Comparison of ENCODE assay signal across 8 cellular contexts in genomic region chr5:59799668-59800374, GRCh38.
DNase-seq lines count a peak whose midpoint lies in the region; ATAC-seq and TF ChIP-seq lines count a peak whose summit lies in the region.

No MANE protein-coding gene starts in this region.

- intact Hi-C loops in activated T-helper 2 cell treated with anti-CD3 and anti-CD28 coated beads, Interferon-gamma antibody, Interleukin-2, Interleukin-4, amounts not matched to agents 10 μg/mL and 5 μg/mL and 100 μg/mL, durations not matched to agents 14 hours and 24 hours and 36 hours (cut with micrococcal nuclease): loop anchor here (1.0 to 10.0 kb wide), 9 partner anchors 10 to 915 kb away; no protein-coding TSS in a partner anchor

- H3K9ac ChIP-seq in KMS-11 (no peak overlapping the region; the same call in 1 of the 2 replicates), SK-N-MC (ENCODE audit: insufficient read length) (peak overlapping the region; percentile 50), mucosa of rectum (ENCODE audit: low read depth in 1 of 2, low read length in 2 of 2) (no peak overlapping the region)

- H3K4me3 ChIP-seq in KMS-11 (IDR thresholded peaks at IDR 0.05; ENCODE audit: insufficient read depth, low read depth, low read length) (no peak overlapping the region), SK-N-MC (peak overlapping the region; percentile 73), epithelial cell of esophagus (ENCODE audit: low read length) (peak overlapping the region; percentile 32), mucosa of rectum (ENCODE audit: low read length in 2 of 2) (peak overlapping the region; percentile 26 to 58)

- H3K27me3 Mint-ChIP-seq in activated T-helper 2 cell treated with anti-CD3 and anti-CD28 coated beads, Interferon-gamma antibody, Interleukin-2, Interleukin-4, amounts not matched to agents 10 μg/mL and 5 μg/mL and 100 μg/mL, durations not matched to agents 14 hours and 24 hours and 36 hours (ENCODE audit: low read depth): peaks cover 10% of the 10 kb centered on the region

- no peak overlapping the region for H3K27ac Mint-ChIP-seq in activated naive CD4-positive, alpha-beta T cell treated with anti-CD3 and anti-CD28 coated beads, Interleukin-2, amount 50 U/mL, for 72 hours
- no peak overlapping the region for H3K27ac Mint-ChIP-seq in activated T-helper 2 cell treated with anti-CD3 and anti-CD28 coated beads, Interferon-gamma antibody, Interleukin-2, Interleukin-4, amounts not matched to agents 10 μg/mL and 5 μg/mL and 100 μg/mL, durations not matched to agents 14 hours and 24 hours and 36 hours

- peak overlapping the region; percentile 83 for H3K4me2 ChIP-seq in KMS-11

- H3K27me3 ChIP-seq in KMS-11 (ENCODE audit: insufficient read depth, low read depth) (no peaks in the 10 kb centered on the region), mucosa of rectum (ENCODE audit: control insufficient read depth in 2 of 2, insufficient read depth in 2 of 2, low read length in 2 of 2) (no peaks in the 10 kb centered on the region)

- H3K4me1 ChIP-seq in KMS-11 (ENCODE audit: low read depth, poor library complexity, severe bottlenecking): peaks cover 20% of the 10 kb centered on the region
- H3K4me1 ChIP-seq in mucosa of rectum (ENCODE audit: control insufficient read depth in 2 of 2, insufficient read depth in 2 of 2, low read length in 2 of 2): peaks cover 7 to 13% of the 10 kb centered on the region in 2 donors

- peak overlapping the region; percentile 8; the same call in 1 of the 2 replicates for H2AFZ ChIP-seq in KMS-11 (ENCODE audit: low read depth)

- peak; percentile 57 to 75 for ATAC-seq in activated naive CD4-positive, alpha-beta T cell treated with anti-CD3 and anti-CD28 coated beads, Interleukin-2, amount 50 U/mL, for 72 hours
- ATAC-seq in GM21825 (IDR thresholded peaks at IDR 0.05; ENCODE audit: unreplicated experiment): peak; percentile 38

- no peaks in the 10 kb centered on the region for H3K36me3 Mint-ChIP-seq in activated naive CD4-positive, alpha-beta T cell treated with anti-CD3 and anti-CD28 coated beads, Interleukin-2, amount 50 U/mL, for 72 hours
- no peaks in the 10 kb centered on the region for H3K36me3 Mint-ChIP-seq in activated T-helper 2 cell treated with anti-CD3 and anti-CD28 coated beads, Interferon-gamma antibody, Interleukin-2, Interleukin-4, amounts not matched to agents 10 μg/mL and 5 μg/mL and 100 μg/mL, durations not matched to agents 14 hours and 24 hours and 36 hours (ENCODE audit: low read depth)

- peak overlapping the region; percentile 5; the same call in 1 of the 2 replicates for H3K27ac ChIP-seq in KMS-11
- peak overlapping the region; percentile 69 for H3K27ac ChIP-seq in SK-N-MC
- H3K27ac ChIP-seq in mucosa of rectum (ENCODE audit: low read depth in 2 of 2, low read length in 2 of 2): peak overlapping the region; percentile 31 to 44

- peak in 1 of 2 donors; percentile 37 for DNase-seq in activated naive CD4-positive, alpha-beta T cell treated with anti-CD3 and anti-CD28 coated beads, Interleukin-2, amount 50 U/mL, for 72 hours (ENCODE audit: low spot score in 2 of 2)
- no peak for DNase-seq in activated naive CD4-positive, alpha-beta T cell treated with Interleukin-2 at 50 U/mL for 16 hours
- peak; percentile 70 for DNase-seq in SK-N-MC (ENCODE audit: low read depth, low spot score)
- peak; percentile 68 for DNase-seq in epithelial cell of esophagus (ENCODE audit: low read depth)
- DNase-seq in activated T-helper 2 cell treated with anti-CD3 and anti-CD28 coated beads, Interferon-gamma antibody, Interleukin-2, Interleukin-4, amounts not matched to agents 10 μg/mL and 5 μg/mL and 100 μg/mL, durations not matched to agents 14 hours and 24 hours and 36 hours (ENCODE audit: low spot score): no peak

- peaks cover 4% of the 10 kb centered on the region for H3K4me1 Mint-ChIP-seq in activated T-helper 2 cell treated with anti-CD3 and anti-CD28 coated beads, Interferon-gamma antibody, Interleukin-2, Interleukin-4, amounts not matched to agents 10 μg/mL and 5 μg/mL and 100 μg/mL, durations not matched to agents 14 hours and 24 hours and 36 hours (ENCODE audit: low read depth)

- H3K9me3 ChIP-seq in SK-N-MC (ENCODE audit: low read depth, low read length) (no peaks in the 10 kb centered on the region), mucosa of rectum (ENCODE audit: control insufficient read depth in 2 of 2, low read length in 2 of 2) (no peaks in the 10 kb centered on the region)

- TF ChIP-seq CTCF in KMS-11 (conservative IDR thresholded peaks at IDR 0.05; ENCODE audit: low read depth, low read length) (peak; percentile 91), epithelial cell of esophagus (IDR thresholded peaks at IDR 0.05; ENCODE audit: insufficient read depth, low read depth, low read length, missing control alignments) (peak; percentile 59)

- no peak overlapping the region for H3K4me3 Mint-ChIP-seq in activated T-helper 2 cell treated with anti-CD3 and anti-CD28 coated beads, Interferon-gamma antibody, Interleukin-2, Interleukin-4, amounts not matched to agents 10 μg/mL and 5 μg/mL and 100 μg/mL, durations not matched to agents 14 hours and 24 hours and 36 hours (ENCODE audit: low read depth)

- H4K20me1 ChIP-seq in KMS-11 (ENCODE audit: insufficient read depth): no peaks in the 10 kb centered on the region

- H3K36me3 ChIP-seq in KMS-11 (ENCODE audit: insufficient read depth): no peaks in the 10 kb centered on the region
- H3K36me3 ChIP-seq in SK-N-MC (ENCODE audit: insufficient read depth, low read length): no peaks in the 10 kb centered on the region
- no peaks in the 10 kb centered on the region for H3K36me3 ChIP-seq in mucosa of rectum (ENCODE audit: control insufficient read depth in 2 of 2, insufficient read depth in 2 of 2, low read length in 2 of 2)

- H3K9me3 Mint-ChIP-seq in activated naive CD4-positive, alpha-beta T cell treated with anti-CD3 and anti-CD28 coated beads, Interleukin-2, amount 50 U/mL, for 72 hours: no peaks in the 10 kb centered on the region
- no peaks in the 10 kb centered on the region for H3K9me3 Mint-ChIP-seq in activated T-helper 2 cell treated with anti-CD3 and anti-CD28 coated beads, Interferon-gamma antibody, Interleukin-2, Interleukin-4, amounts not matched to agents 10 μg/mL and 5 μg/mL and 100 μg/mL, durations not matched to agents 14 hours and 24 hours and 36 hours

- H3K79me2 ChIP-seq in KMS-11 (ENCODE audit: insufficient read depth, low read depth): no peaks in the 10 kb centered on the region

Comparison
In these comparisons a context has a peak if more than half of its experiments do, and no peak if none do; other contexts are left out.
1. DNase-seq: peak in SK-N-MC (single experiment) and epithelial cell of esophagus (single experiment); none in activated naive CD4-positive, alpha-beta T cell treated with Interleukin-2 at 50 U/mL for 16 hours (single experiment) and activated T-helper 2 cell treated with anti-CD3 and anti-CD28 coated beads, Interferon-gamma antibody, Interleukin-2, Interleukin-4, amounts not matched to agents 10 μg/mL and 5 μg/mL and 100 μg/mL, durations not matched to agents 14 hours and 24 hours and 36 hours (single experiment).
2. H3K27ac ChIP-seq: peak in every context shown above with its lines; median percentile 69 in SK-N-MC; 38 in mucosa of rectum; 5 in KMS-11.